Comparison of ENCODE assay signal across 8 cellular contexts in the genomic region with DNA sequence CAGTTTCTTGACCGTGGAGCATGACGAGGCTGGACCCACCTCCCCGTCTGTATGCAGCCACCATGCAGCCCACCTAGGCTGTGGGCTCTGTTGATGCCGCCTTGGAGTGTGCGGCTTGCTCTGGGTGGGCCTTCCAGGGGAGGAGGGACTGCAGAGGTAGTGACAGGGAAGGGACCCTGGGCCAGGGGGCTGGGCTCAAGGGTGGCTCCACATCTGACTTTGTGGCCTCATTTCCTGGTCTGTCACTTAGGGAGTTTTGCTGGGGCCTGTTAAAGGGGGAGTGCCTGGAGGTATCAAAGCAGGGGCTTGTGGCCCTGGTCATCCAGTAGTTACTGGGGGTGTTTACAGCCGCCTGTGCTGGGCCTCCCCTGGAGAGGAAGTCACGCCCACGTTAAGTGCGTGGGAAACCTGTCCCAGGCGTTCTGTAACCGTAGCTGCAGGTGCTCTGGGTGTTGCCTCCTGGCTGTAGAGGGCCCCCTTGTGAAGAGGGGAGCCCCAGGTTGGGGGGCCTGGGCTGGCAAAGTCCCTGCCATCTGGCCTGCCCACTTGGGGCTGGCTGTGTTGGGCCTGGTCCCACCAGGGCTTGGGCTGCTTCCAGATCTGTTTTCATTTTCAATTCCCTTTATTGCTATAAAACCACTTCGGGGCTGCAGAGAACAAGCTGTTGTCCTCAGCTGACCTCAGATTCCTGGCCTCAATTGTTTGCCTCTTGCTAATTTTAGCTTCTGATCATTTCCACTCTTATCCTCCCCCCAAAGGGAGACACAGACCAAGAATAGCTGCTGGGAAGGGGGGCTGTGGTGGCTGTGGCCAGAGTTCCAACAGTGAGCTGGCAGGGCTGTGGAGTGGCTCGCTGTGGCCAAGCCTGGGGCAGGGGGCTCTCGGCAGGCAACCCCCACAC. TPM values are rescaled to one million over a fixed set of nuclear protein-coding genes. Genes with fewer than 3 reads are reported as not detected.
DNase-seq lines count a peak whose midpoint lies in the region; ATAC-seq and TF ChIP-seq lines count a peak whose summit lies in the region.

No MANE protein-coding gene starts in this region.

- H3K36me3 Mint-ChIP-seq in chondrocyte (ENCODE audit: low read depth), result peaks cover 3% of the 10 kb centered on the region

- TF ChIP-seq CTCF in chondrocyte (IDR thresholded peaks at IDR 0.05) (no peak), lower lobe of right lung (IDR thresholded peaks at IDR 0.05) (no peak)

- H3K36me3 ChIP-seq in lower lobe of right lung, result peaks cover 19% of the 10 kb centered on the region

- H3K27me3 Mint-ChIP-seq in chondrocyte (ENCODE audit: low read depth), result no peaks in the 10 kb centered on the region

- intact Hi-C loops in lower lobe of right lung (cut with DNase I), result no loop called here

- H3K9me3 ChIP-seq in lower lobe of right lung, result no peaks in the 10 kb centered on the region

- peak overlapping the region; percentile 40 for H3K4me3 Mint-ChIP-seq in chondrocyte (ENCODE audit: unreplicated experiment)

- H3K4me3 ChIP-seq in lower lobe of right lung, result peak overlapping the region; percentile 29

- DNase-seq in GM03348 (ENCODE audit: low spot score) (peak; percentile 88), chondrocyte (ENCODE audit: low spot score) (no peak), lower lobe of right lung (peak; percentile 80), superior temporal gyrus (ENCODE audit: extremely low spot score) (peak; percentile 85), mucosa of gallbladder (ENCODE audit: low spot score) (no peak)

- ATAC-seq in GM21360 (IDR thresholded peaks at IDR 0.05; ENCODE audit: unreplicated experiment) (peak; percentile 61), HG03571 (IDR thresholded peaks at IDR 0.05; ENCODE audit: unreplicated experiment) (peak; percentile 72), SK-N-SH treated with all-trans-retinoic acid at 6 μM for 48 hours (peak; percentile 86), lower lobe of right lung (peak; percentile 68 to 77)

- H3K9me3 Mint-ChIP-seq in chondrocyte (ENCODE audit: low read depth), result no peaks in the 10 kb centered on the region

- no peaks in the 10 kb centered on the region for H3K27me3 ChIP-seq in lower lobe of right lung (ENCODE audit: low read depth)

- H3K4me1 Mint-ChIP-seq in chondrocyte (ENCODE audit: low read depth), result peaks cover 56% of the 10 kb centered on the region

- H3K27ac ChIP-seq in lower lobe of right lung, result peak overlapping the region; percentile 86

- peaks cover 100% of the 10 kb centered on the region for H3K4me1 ChIP-seq in lower lobe of right lung

- H3K27ac Mint-ChIP-seq in chondrocyte (ENCODE audit: unreplicated experiment), result peak overlapping the region; percentile 81

TF ChIP-seq in SK-N-SH treated with all-trans-retinoic acid at 6 μM for 48 hours, 23 proteins besides CTCF, POLR2A, EP300 and RAD21:
- TF ChIP-seq, protein P1, sequence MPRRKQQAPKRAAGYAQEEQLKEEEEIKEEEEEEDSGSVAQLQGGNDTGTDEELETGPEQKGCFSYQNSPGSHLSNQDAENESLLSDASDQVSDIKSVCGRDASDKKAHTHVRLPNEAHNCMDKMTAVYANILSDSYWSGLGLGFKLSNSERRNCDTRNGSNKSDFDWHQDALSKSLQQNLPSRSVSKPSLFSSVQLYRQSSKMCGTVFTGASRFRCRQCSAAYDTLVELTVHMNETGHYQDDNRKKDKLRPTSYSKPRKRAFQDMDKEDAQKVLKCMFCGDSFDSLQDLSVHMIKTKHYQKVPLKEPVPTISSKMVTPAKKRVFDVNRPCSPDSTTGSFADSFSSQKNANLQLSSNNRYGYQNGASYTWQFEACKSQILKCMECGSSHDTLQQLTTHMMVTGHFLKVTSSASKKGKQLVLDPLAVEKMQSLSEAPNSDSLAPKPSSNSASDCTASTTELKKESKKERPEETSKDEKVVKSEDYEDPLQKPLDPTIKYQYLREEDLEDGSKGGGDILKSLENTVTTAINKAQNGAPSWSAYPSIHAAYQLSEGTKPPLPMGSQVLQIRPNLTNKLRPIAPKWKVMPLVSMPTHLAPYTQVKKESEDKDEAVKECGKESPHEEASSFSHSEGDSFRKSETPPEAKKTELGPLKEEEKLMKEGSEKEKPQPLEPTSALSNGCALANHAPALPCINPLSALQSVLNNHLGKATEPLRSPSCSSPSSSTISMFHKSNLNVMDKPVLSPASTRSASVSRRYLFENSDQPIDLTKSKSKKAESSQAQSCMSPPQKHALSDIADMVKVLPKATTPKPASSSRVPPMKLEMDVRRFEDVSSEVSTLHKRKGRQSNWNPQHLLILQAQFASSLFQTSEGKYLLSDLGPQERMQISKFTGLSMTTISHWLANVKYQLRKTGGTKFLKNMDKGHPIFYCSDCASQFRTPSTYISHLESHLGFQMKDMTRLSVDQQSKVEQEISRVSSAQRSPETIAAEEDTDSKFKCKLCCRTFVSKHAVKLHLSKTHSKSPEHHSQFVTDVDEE (CRISPR knock-in tag; IDR thresholded peaks at IDR 0.05), result peak; percentile 66
- TF ChIP-seq TCF4 (CRISPR knock-in tag; IDR thresholded peaks at IDR 0.05; ENCODE audit: borderline replicate concordance) (peak; percentile 63), ZNF70 (CRISPR knock-in tag; IDR thresholded peaks at IDR 0.05) (0 out of 2 replicates have a peak, but pooled peaks have one; percentile 26), PPARA (CRISPR knock-in tag; IDR thresholded peaks at IDR 0.05; ENCODE audit: borderline replicate concordance) (no peak)
- TF ChIP-seq, protein P2, sequence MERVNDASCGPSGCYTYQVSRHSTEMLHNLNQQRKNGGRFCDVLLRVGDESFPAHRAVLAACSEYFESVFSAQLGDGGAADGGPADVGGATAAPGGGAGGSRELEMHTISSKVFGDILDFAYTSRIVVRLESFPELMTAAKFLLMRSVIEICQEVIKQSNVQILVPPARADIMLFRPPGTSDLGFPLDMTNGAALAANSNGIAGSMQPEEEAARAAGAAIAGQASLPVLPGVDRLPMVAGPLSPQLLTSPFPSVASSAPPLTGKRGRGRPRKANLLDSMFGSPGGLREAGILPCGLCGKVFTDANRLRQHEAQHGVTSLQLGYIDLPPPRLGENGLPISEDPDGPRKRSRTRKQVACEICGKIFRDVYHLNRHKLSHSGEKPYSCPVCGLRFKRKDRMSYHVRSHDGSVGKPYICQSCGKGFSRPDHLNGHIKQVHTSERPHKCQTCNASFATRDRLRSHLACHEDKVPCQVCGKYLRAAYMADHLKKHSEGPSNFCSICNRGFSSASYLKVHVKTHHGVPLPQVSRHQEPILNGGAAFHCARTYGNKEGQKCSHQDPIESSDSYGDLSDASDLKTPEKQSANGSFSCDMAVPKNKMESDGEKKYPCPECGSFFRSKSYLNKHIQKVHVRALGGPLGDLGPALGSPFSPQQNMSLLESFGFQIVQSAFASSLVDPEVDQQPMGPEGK (CRISPR knock-in tag; IDR thresholded peaks at IDR 0.05; ENCODE audit: borderline replicate concordance), result 0 out of 2 replicates have a peak, but pooled peaks have one; percentile 28
- TF ChIP-seq, protein P3, sequence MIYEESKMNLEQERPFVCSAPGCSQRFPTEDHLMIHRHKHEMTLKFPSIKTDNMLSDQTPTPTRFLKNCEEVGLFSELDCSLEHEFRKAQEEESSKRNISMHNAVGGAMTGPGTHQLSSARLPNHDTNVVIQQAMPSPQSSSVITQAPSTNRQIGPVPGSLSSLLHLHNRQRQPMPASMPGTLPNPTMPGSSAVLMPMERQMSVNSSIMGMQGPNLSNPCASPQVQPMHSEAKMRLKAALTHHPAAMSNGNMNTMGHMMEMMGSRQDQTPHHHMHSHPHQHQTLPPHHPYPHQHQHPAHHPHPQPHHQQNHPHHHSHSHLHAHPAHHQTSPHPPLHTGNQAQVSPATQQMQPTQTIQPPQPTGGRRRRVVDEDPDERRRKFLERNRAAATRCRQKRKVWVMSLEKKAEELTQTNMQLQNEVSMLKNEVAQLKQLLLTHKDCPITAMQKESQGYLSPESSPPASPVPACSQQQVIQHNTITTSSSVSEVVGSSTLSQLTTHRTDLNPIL (CRISPR knock-in tag; IDR thresholded peaks at IDR 0.05; ENCODE audit: low read depth), result no peak

RNA-seq across cellular contexts. Expression of a gene that starts 26.5 kb away (rescaled TPM):
- total RNA-seq in chondrocyte (54.2 to 59.1 TPM (median 58.4 TPM) in 3 replicates), lower lobe of right lung (178 TPM), mucosa of gallbladder (86.0 TPM)

Comparison
In these comparisons a context has a peak if more than half of its experiments do, and no peak if none do; other contexts are left out.
1. DNase-seq: peak in GM03348 (single experiment), lower lobe of right lung (single experiment) and superior temporal gyrus (single experiment); none in chondrocyte (single experiment) and mucosa of gallbladder (single experiment).
2. Peak in every context shown above with its lines, with median percentiles within 50 percentile points of each other: ATAC-seq.